ENCODE assay signal across 20 cellular contexts in genomic region chr6:169568314-169569087, GRCh38.
DNase-seq lines count a peak whose midpoint lies in the region; ATAC-seq and TF ChIP-seq lines count a peak whose summit lies in the region.
"Had no signal": no experiment of that assay in that cellular context is flagged by ENCODE, and none has a peak within 500 bp of the region (broad histone marks: within the 10 kb centered on the region; RNA-seq: fewer than 3 reads in every experiment).

No MANE protein-coding gene starts in this region.

- no peak for TF ChIP-seq CTCF in endothelial cell (IDR thresholded peaks at IDR 0.05; ENCODE audit: unreplicated experiment)

- no peaks in the 10 kb centered on the region for H3K36me3 Mint-ChIP-seq in endothelial cell (ENCODE audit: low read depth, unreplicated experiment)

- H2BK5ac ChIP-seq in mesenchymal stem cell (ENCODE audit: low read depth, low read length, poor library complexity, severe bottlenecking), result no peak overlapping the region

- H3K4me3 ChIP-seq in mesenchymal stem cell (ENCODE audit: insufficient read depth in 1 of 2, low read depth in 1 of 2, low read length in 2 of 2), result no peak overlapping the region

- ATAC-seq in GM21526 (IDR thresholded peaks at IDR 0.05; ENCODE audit: low FRiP score, unreplicated experiment), result peak; percentile 64
- peak; percentile 55 for ATAC-seq in HG03457 (IDR thresholded peaks at IDR 0.05; ENCODE audit: unreplicated experiment)
- ATAC-seq in HG02885 (IDR thresholded peaks at IDR 0.05; ENCODE audit: poor library complexity, unreplicated experiment), result no peak
- no peak for ATAC-seq in HG03378 (IDR thresholded peaks at IDR 0.05; ENCODE audit: unreplicated experiment)
- ATAC-seq: activated CD4-positive, alpha-beta T cell treated with anti-CD3 and anti-CD28 coated beads for 36 hours; esophagus mucosa had no signal

- peaks cover 2% of the 10 kb centered on the region for H3K79me1 ChIP-seq in mesenchymal stem cell (replicated peaks; ENCODE audit: low read length, poor library complexity, severe bottlenecking)

- DNase-seq in NCI-H82 (lab: John Stamatoyannopoulos, UW) (peak; percentile 36), NCI-H82 treated with DMSO at 0.1 percent for 48 hours (lab: John Stamatoyannopoulos, UW; ENCODE audit: unreplicated experiment) (no peak), mesenchymal stem cell (no peak), endothelial cell (ENCODE audit: low spot score) (no peak)
- DNase-seq: activated CD4-positive, alpha-beta T cell treated with anti-CD3 and anti-CD28 coated beads for 36 hours; activated T-cell treated with anti-CD3 and anti-CD28 coated beads, Interleukin-2, amount 50 U/mL, for 1 hour; glutamatergic neuron; H9; naive B cell; NCI-H1930; NCI-H446 treated with DMSO at 0.1 percent for 48 hours; stimulated activated CD4-positive, alpha-beta T cell treated with anti-CD3 and anti-CD28 coated beads, Interleukin-12 subunit alpha, Interleukin-12 subunit beta, amount 100 ng/mL, for 4 hours; stimulated activated naive CD4-positive, alpha-beta T cell treated with Interleukin-2 at 50 U/mL for 16 hours; T1000 had no signal

- no peak overlapping the region for H3K27ac ChIP-seq in mesenchymal stem cell (ENCODE audit: low read length, poor library complexity, severe bottlenecking)
- H3K27ac ChIP-seq: 22Rv1 had no signal

- H3K4ac ChIP-seq in mesenchymal stem cell (ENCODE audit: low read depth in 1 of 2, low read length in 2 of 2), result no peak overlapping the region

- H3K9ac ChIP-seq in mesenchymal stem cell (ENCODE audit: low read length), result no peak overlapping the region

- no peak overlapping the region for H2AFZ ChIP-seq in mesenchymal stem cell (ENCODE audit: low read depth, low read length)

- no peak overlapping the region for H3K27ac Mint-ChIP-seq in endothelial cell (ENCODE audit: unreplicated experiment)
- H3K27ac Mint-ChIP-seq: activated CD4-positive, alpha-beta T cell treated with anti-CD3 and anti-CD28 coated beads for 36 hours had no signal

- H4K8ac ChIP-seq in mesenchymal stem cell (ENCODE audit: low read length), result no peak overlapping the region

- no peak overlapping the region for H2BK120ac ChIP-seq in mesenchymal stem cell (ENCODE audit: low read depth, low read length)

- H3K4me3 Mint-ChIP-seq in endothelial cell (ENCODE audit: unreplicated experiment), result no peak overlapping the region
- H3K4me3 Mint-ChIP-seq: activated CD4-positive, alpha-beta T cell treated with anti-CD3 and anti-CD28 coated beads for 36 hours; H9 had no signal

- no peak overlapping the region for H2BK12ac ChIP-seq in mesenchymal stem cell (ENCODE audit: low read length in 2 of 2)

- H3K4me2 ChIP-seq in mesenchymal stem cell (ENCODE audit: low read length, poor library complexity, severe bottlenecking), result no peak overlapping the region

- no peaks in the 10 kb centered on the region for H3K9me3 Mint-ChIP-seq in endothelial cell (ENCODE audit: unreplicated experiment)
- H3K9me3 Mint-ChIP-seq: H9, naive B cell had no signal

- no peak overlapping the region for H2AK5ac ChIP-seq in mesenchymal stem cell (ENCODE audit: low read length, severe bottlenecking)

- H3K4me1 ChIP-seq in mesenchymal stem cell (ENCODE audit: control insufficient read depth, insufficient read depth, low read depth, low read length), result peaks cover 4% of the 10 kb centered on the region

- no peaks in the 10 kb centered on the region for H3K4me1 Mint-ChIP-seq in endothelial cell (ENCODE audit: unreplicated experiment)
- H3K4me1 Mint-ChIP-seq: H9 had no signal

- no peaks in the 10 kb centered on the region for H3K9me3 ChIP-seq in mesenchymal stem cell (ENCODE audit: control insufficient read depth, low read length)

- H3K27me3 Mint-ChIP-seq in endothelial cell (ENCODE audit: unreplicated experiment), result peaks cover 5% of the 10 kb centered on the region
- H3K27me3 Mint-ChIP-seq: activated CD4-positive, alpha-beta T cell treated with anti-CD3 and anti-CD28 coated beads for 36 hours; naive B cell had no signal

- H4K91ac ChIP-seq in mesenchymal stem cell (ENCODE audit: low read length), result peak overlapping the region; percentile 46

- H3K36me3 ChIP-seq in mesenchymal stem cell (ENCODE audit: control insufficient read depth in 1 of 2, insufficient read depth in 2 of 2, low read depth in 1 of 2, low read length in 2 of 2), result peaks cover 7 to 16% of the 10 kb centered on the region in 2 experiments

- no peak overlapping the region for H3K14ac ChIP-seq in mesenchymal stem cell (ENCODE audit: low read length in 2 of 2)

- no peak overlapping the region for H3K18ac ChIP-seq in mesenchymal stem cell (ENCODE audit: low read depth in 1 of 2, low read length in 2 of 2)

- H3K23ac ChIP-seq in mesenchymal stem cell (ENCODE audit: low read length in 2 of 2), result no peak overlapping the region

- WGBS in mesenchymal stem cell, result 97% methylated on average over 8 of the region's 8 CpGs

- no peaks in the 10 kb centered on the region for H3K27me3 ChIP-seq in mesenchymal stem cell (ENCODE audit: control insufficient read depth in 1 of 2, insufficient read depth in 1 of 2, low read length in 2 of 2)

- H2BK15ac ChIP-seq in mesenchymal stem cell (ENCODE audit: low read depth, poor library complexity, severe bottlenecking), result no peak overlapping the region

Comparison
In these comparisons a context has a peak if more than half of its experiments do, and no peak if none do; other contexts are left out.
1. ATAC-seq: peak in GM21526 (single experiment) and HG03457 (single experiment); none in HG02885 (single experiment) and HG03378 (single experiment).